ENCODE assay signal across 22 cellular contexts in genomic region chr19:17279436-17279835, GRCh38. TPM values are rescaled to one million over a fixed set of nuclear protein-coding genes. Genes with fewer than 3 reads are reported as not detected.
DNase-seq lines count a peak whose midpoint lies in the region; ATAC-seq and TF ChIP-seq lines count a peak whose summit lies in the region.
"Had no signal": no experiment of that assay in that cellular context is flagged by ENCODE, and none has a peak within 500 bp of the region (broad histone marks: within the 10 kb centered on the region; RNA-seq: fewer than 3 reads in every experiment).

No MANE protein-coding gene starts in this region.

- H3K4me1 Mint-ChIP-seq in activated CD4-positive, alpha-beta memory T cell treated with anti-CD3 and anti-CD28 coated beads, Interleukin-2, amount 10 ng/mL, durations not matched to agents 7 days and 5 days: peaks cover 14% of the 10 kb centered on the region
- H3K4me1 Mint-ChIP-seq in activated CD4-positive, alpha-beta memory T cell treated with anti-CD3 and anti-CD28 coated beads for 36 hours (ENCODE audit: low read depth): peaks cover 3% of the 10 kb centered on the region

- POLR2A ChIA-PET in activated CD4-positive, alpha-beta memory T cell treated with anti-CD3 and anti-CD28 coated beads, Interleukin-2, amount 10 ng/mL, durations not matched to agents 7 days and 5 days (lab: Charles Lee): interaction anchor here (3.5 kb wide), 1 partner anchor 12 kb away, joined by 26 read pairs; the partner anchor contains the start of gene BABAM1
- POLR2A ChIA-PET in activated CD4-positive, alpha-beta memory T cell treated with anti-CD3 and anti-CD28 coated beads for 36 hours (lab: Charles Lee): interaction anchor here (0.5 to 3.6 kb wide), 3 partner anchors 12 to 96 kb away, joined by 3 to 13 read pairs (median 3); partner anchors contain the start of genes BABAM1 and USHBP1
- POLR2A ChIA-PET in RWPE1 (lab: Yijun Ruan, JAX; ENCODE audit: low non-redundant PET): no interaction called here

- peaks cover 38% of the 10 kb centered on the region for H3K4me1 ChIP-seq in DOHH2 (ENCODE audit: control insufficient read depth, low read length)
- H3K4me1 ChIP-seq in transverse colon: peaks cover 12 to 18% (median 16%) of the 10 kb centered on the region in 4 donors
- H3K4me1 ChIP-seq: A549, BE2C had no signal

- no peak overlapping the region for H3K4me3 Mint-ChIP-seq in activated CD4-positive, alpha-beta memory T cell treated with anti-CD3 and anti-CD28 coated beads, Interleukin-2, amount 10 ng/mL, durations not matched to agents 7 days and 5 days
- H3K4me3 Mint-ChIP-seq in activated CD4-positive, alpha-beta memory T cell treated with anti-CD3 and anti-CD28 coated beads for 36 hours: no peak overlapping the region
- H3K4me3 Mint-ChIP-seq: GM23338, H9 had no signal

- H3K79me2 ChIP-seq in DOHH2 (ENCODE audit: control insufficient read depth, low read length): peaks cover 33% of the 10 kb centered on the region

- no peaks in the 10 kb centered on the region for H3K27me3 Mint-ChIP-seq in activated CD4-positive, alpha-beta memory T cell treated with anti-CD3 and anti-CD28 coated beads, Interleukin-2, amount 10 ng/mL, durations not matched to agents 7 days and 5 days
- no peaks in the 10 kb centered on the region for H3K27me3 Mint-ChIP-seq in activated CD4-positive, alpha-beta memory T cell treated with anti-CD3 and anti-CD28 coated beads for 36 hours
- H3K27me3 Mint-ChIP-seq: CD4-positive, alpha-beta memory T cell had no signal

- no peaks in the 10 kb centered on the region for H3K9me2 ChIP-seq in DOHH2 (replicated peaks; ENCODE audit: control insufficient read depth, low read length)

- H3K36me3 Mint-ChIP-seq in activated CD4-positive, alpha-beta memory T cell treated with anti-CD3 and anti-CD28 coated beads, Interleukin-2, amount 10 ng/mL, durations not matched to agents 7 days and 5 days (ENCODE audit: low read depth): peaks cover 29% of the 10 kb centered on the region
- H3K36me3 Mint-ChIP-seq in activated CD4-positive, alpha-beta memory T cell treated with anti-CD3 and anti-CD28 coated beads for 36 hours: peaks cover 18% of the 10 kb centered on the region

- intact Hi-C loops in activated CD4-positive, alpha-beta memory T cell treated with anti-CD3 and anti-CD28 coated beads for 36 hours (cut with micrococcal nuclease): no loop called here
- intact Hi-C loops in transverse colon (cut with DNase I; ENCODE audit: low total_unique reads): loop anchor here (1.0 kb wide), 1 partner anchor 216 kb away; no protein-coding TSS in a partner anchor

- peak overlapping the region; percentile 35 for H3K27ac Mint-ChIP-seq in activated CD4-positive, alpha-beta memory T cell treated with anti-CD3 and anti-CD28 coated beads, Interleukin-2, amount 10 ng/mL, durations not matched to agents 7 days and 5 days
- H3K27ac Mint-ChIP-seq in activated CD4-positive, alpha-beta memory T cell treated with anti-CD3 and anti-CD28 coated beads for 36 hours: no peak overlapping the region
- H3K27ac Mint-ChIP-seq: CD4-positive, alpha-beta memory T cell; GM23338; H9 had no signal

- H3K4me3 ChIP-seq in DOHH2 (ENCODE audit: low read length) (no peak overlapping the region), fibroblast of mammary gland (ENCODE audit: control insufficient read depth, low read depth, low read length) (no peak overlapping the region), transverse colon (no peak overlapping the region)
- H3K4me3 ChIP-seq: A549; BLaER1 treated with 17β-estradiol and CSF1 and Interleukin-3, amounts not matched to agents 10 nM and 100 nM; GM23338 had no signal

- CTCF ChIA-PET in activated CD4-positive, alpha-beta memory T cell treated with anti-CD3 and anti-CD28 coated beads, Interleukin-2, amount 10 ng/mL, durations not matched to agents 7 days and 5 days (lab: Charles Lee): interaction anchor here (0.6 to 5.4 kb wide), 3 partner anchors 13 to 22 kb away, joined by 3 to 64 read pairs (median 6); partner anchors contain the start of gene USHBP1
- CTCF ChIA-PET in activated CD4-positive, alpha-beta memory T cell treated with anti-CD3 and anti-CD28 coated beads for 36 hours (lab: Charles Lee): interaction anchor here (0.9 to 5.4 kb wide), 3 partner anchors 20 to 74 kb away, joined by 3 to 85 read pairs (median 3); partner anchors contain the start of gene DDA1
- CTCF ChIA-PET in RWPE1 (lab: Yijun Ruan, JAX): no interaction called here

- H3K9me3 Mint-ChIP-seq in activated CD4-positive, alpha-beta memory T cell treated with anti-CD3 and anti-CD28 coated beads, Interleukin-2, amount 10 ng/mL, durations not matched to agents 7 days and 5 days: no peaks in the 10 kb centered on the region
- H3K9me3 Mint-ChIP-seq in activated CD4-positive, alpha-beta memory T cell treated with anti-CD3 and anti-CD28 coated beads for 36 hours: no peaks in the 10 kb centered on the region
- H3K9me3 Mint-ChIP-seq: CD4-positive, alpha-beta memory T cell; GM23338; H9 had no signal

- peaks cover 13% of the 10 kb centered on the region; the same call in 1 of the 2 replicates for H4K20me1 ChIP-seq in DOHH2 (ENCODE audit: control insufficient read depth, insufficient read depth, low read depth, low read length)

- no peak for ATAC-seq in GM19035 (IDR thresholded peaks at IDR 0.05; ENCODE audit: unreplicated experiment)
- ATAC-seq: A549, GM23338, HCT116 had no signal

- H3K27ac ChIP-seq in DOHH2 (ENCODE audit: low read depth, low read length): peak overlapping the region; percentile 92
- peak overlapping the region; percentile 31 for H3K27ac ChIP-seq in RWPE1
- no peak overlapping the region for H3K27ac ChIP-seq in transverse colon
- H3K27ac ChIP-seq: A549 had no signal

- H3K9me3 ChIP-seq in DOHH2 (ENCODE audit: control insufficient read depth, insufficient read depth, low read length): no peaks in the 10 kb centered on the region
- no peaks in the 10 kb centered on the region for H3K9me3 ChIP-seq in transverse colon
- H3K9me3 ChIP-seq: A549; BE2C; BLaER1 treated with 17β-estradiol and CSF1 and Interleukin-3, amounts not matched to agents 10 nM and 100 nM had no signal

- peaks cover 20% of the 10 kb centered on the region for H3F3A ChIP-seq in DOHH2 (ENCODE audit: control insufficient read depth, insufficient read depth)

- 0 out of 2 replicates have a peak overlapping the region, but pooled peaks have one; percentile 32 for H3K4me2 ChIP-seq in DOHH2 (ENCODE audit: low read length)
- H3K4me2 ChIP-seq: A549, GM23338 had no signal

- H3K27me3 ChIP-seq in DOHH2 (ENCODE audit: control insufficient read depth, low read length) (no peaks in the 10 kb centered on the region), transverse colon (peaks cover 14% of the 10 kb centered on the region)
- H3K27me3 ChIP-seq: BLaER1 treated with 17β-estradiol and CSF1 and Interleukin-3, amounts not matched to agents 10 nM and 100 nM had no signal

- WGBS in transverse colon (ENCODE audit: low coverage in 1 of 2), 2 donors: 75 to 100% methylated on average over 2 to 3 of the region's 3 CpGs

- TF ChIP-seq CTCF in DOHH2 (IDR thresholded peaks at IDR 0.05; ENCODE audit: low read depth, low read length, poor library complexity, severe bottlenecking) (no peak), RWPE1 (conservative IDR thresholded peaks at IDR 0.05; ENCODE audit: low read depth) (no peak), fibroblast of mammary gland (conservative IDR thresholded peaks at IDR 0.05; ENCODE audit: control insufficient read depth, insufficient read depth, low read depth, low read length) (no peak), transverse colon (IDR thresholded peaks at IDR 0.05) (no peak)

- TF ChIP-seq EP300 in transverse colon (IDR thresholded peaks at IDR 0.05; ENCODE audit: low read depth): no peak

- in situ Hi-C loops in transverse colon (cut with MboI; ENCODE audit: low pct_ligation_motif_present in 1 of 4, low pct_unique_long_range_greater_than_20kb in 1 of 4, low sequenced_read_pairs in 3 of 4): loop anchor here in 2 of 4 donors (25.0 kb wide), 2 partner anchors 217 to 517 kb away; no protein-coding TSS in a partner anchor

- DNase-seq in activated CD4-positive, alpha-beta memory T cell treated with anti-CD3 and anti-CD28 coated beads, Interleukin-2, amount 10 ng/mL, durations not matched to agents 7 days and 5 days: no peak
- DNase-seq in activated CD4-positive, alpha-beta memory T cell treated with anti-CD3 and anti-CD28 coated beads for 36 hours: no peak
- DNase-seq in RWPE1 (ENCODE audit: low spot score) (no peak), fibroblast of mammary gland (ENCODE audit: low read depth) (peak; percentile 41), transverse colon (no peak), C1 segment of cervical spinal cord (lab: John Stamatoyannopoulos, UW) (no peak)
- DNase-seq: 8988T; ACHN; BE2C; Calu3; CD4-positive, alpha-beta memory T cell; COR-L47; DMS53; DMS79 treated with DMSO at 0.1 percent for 48 hours; H9 had no signal

- H3K36me3 ChIP-seq in DOHH2 (ENCODE audit: control insufficient read depth, low read length) (peaks cover 65% of the 10 kb centered on the region), transverse colon (peaks cover 0 to 14% (median 6%) of the 10 kb centered on the region in 4 donors)

- no peak for TF ChIP-seq POLR2A in transverse colon (IDR thresholded peaks at IDR 0.05)

RNA-seq across cellular contexts. Expression of gene ANKLE1, which starts 2.3 kb away (rescaled TPM):
- 1 to 10 TPM; 7.6 to 8.2 TPM for total RNA-seq in activated CD4-positive, alpha-beta memory T cell treated with anti-CD3 and anti-CD28 coated beads, Interleukin-2, amount 10 ng/mL, durations not matched to agents 7 days and 5 days
- total RNA-seq in activated CD4-positive, alpha-beta memory T cell treated with anti-CD3 and anti-CD28 coated beads for 36 hours: 10 to 100 TPM; 10.5 to 10.7 TPM
- total RNA-seq in transverse colon: under 1 TPM in 2 of 4 donors, not detected in 2; 0.20 to 0.48 TPM

RNA-seq across cellular contexts. Expression of gene BABAM1, which starts 12.2 kb away (rescaled TPM):
- total RNA-seq in activated CD4-positive, alpha-beta memory T cell treated with anti-CD3 and anti-CD28 coated beads, Interleukin-2, amount 10 ng/mL, durations not matched to agents 7 days and 5 days: 100 to 1,000 TPM in 1 of 2 experiments, 10 to 100 TPM in 1; 98.5 to 100 TPM
- 100 to 1,000 TPM; 110 TPM for total RNA-seq in activated CD4-positive, alpha-beta memory T cell treated with anti-CD3 and anti-CD28 coated beads for 36 hours
- total RNA-seq in transverse colon: 100 to 1,000 TPM in 1 of 4 donors, 10 to 100 TPM in 3; 56.2 to 364 (median 80.2) TPM

RNA-seq across cellular contexts. Expression of gene USHBP1, which starts 14.9 kb away (rescaled TPM):
- total RNA-seq in activated CD4-positive, alpha-beta memory T cell treated with anti-CD3 and anti-CD28 coated beads, Interleukin-2, amount 10 ng/mL, durations not matched to agents 7 days and 5 days: under 1 TPM; 0.38 to 0.45 TPM
- total RNA-seq in activated CD4-positive, alpha-beta memory T cell treated with anti-CD3 and anti-CD28 coated beads for 36 hours: under 1 TPM in 1 of 2 experiments, not detected in 1; 0.24 TPM
- total RNA-seq in transverse colon: 1 to 10 TPM in 1 of 4 donors, under 1 TPM in 2, not detected in 1; 0.79 to 1.2 (median 0.96) TPM
- total RNA-seq: H4 had no signal

RNA-seq across cellular contexts. Expression of gene ABHD8, which starts 23.8 kb away (rescaled TPM):
- total RNA-seq in activated CD4-positive, alpha-beta memory T cell treated with anti-CD3 and anti-CD28 coated beads, Interleukin-2, amount 10 ng/mL, durations not matched to agents 7 days and 5 days: 10 to 100 TPM; 10.6 to 12.2 TPM
- 1 to 10 TPM; 7.7 to 7.9 TPM for total RNA-seq in activated CD4-positive, alpha-beta memory T cell treated with anti-CD3 and anti-CD28 coated beads for 36 hours
- total RNA-seq in transverse colon: 10 to 100 TPM in 1 of 4 donors, 1 to 10 TPM in 3; 6.0 to 14.1 (median 9.1) TPM

RNA-seq across cellular contexts. Expression of gene MRPL34, which starts 26.2 kb away (rescaled TPM):
- total RNA-seq in activated CD4-positive, alpha-beta memory T cell treated with anti-CD3 and anti-CD28 coated beads, Interleukin-2, amount 10 ng/mL, durations not matched to agents 7 days and 5 days: 10 to 100 TPM; 82.8 to 98.3 TPM
- 10 to 100 TPM; 92.9 to 93.7 TPM for total RNA-seq in activated CD4-positive, alpha-beta memory T cell treated with anti-CD3 and anti-CD28 coated beads for 36 hours
- 100 to 1,000 TPM; 243 to 390 (median 272) TPM for total RNA-seq in transverse colon

Comparison
In these comparisons a context has a peak if more than half of its experiments do, and no peak if none do; other contexts are left out.
1. H3K27ac ChIP-seq: peak in DOHH2 (single experiment) and RWPE1 (single experiment); none in transverse colon (0 of 4).
2. RNA of gene ANKLE1, which starts 2.3 kb away (total RNA-seq): 10.5 to 10.7 TPM in activated CD4-positive, alpha-beta memory T cell treated with anti-CD3 and anti-CD28 coated beads for 36 hours and 7.6 to 8.2 TPM in activated CD4-positive, alpha-beta memory T cell treated with anti-CD3 and anti-CD28 coated beads, Interleukin-2, amount 10 ng/mL, durations not matched to agents 7 days and 5 days; 0.20 to 0.48 TPM in transverse colon; every median in the first group is over 4 times any median in the second.